In the genomic region with DNA sequence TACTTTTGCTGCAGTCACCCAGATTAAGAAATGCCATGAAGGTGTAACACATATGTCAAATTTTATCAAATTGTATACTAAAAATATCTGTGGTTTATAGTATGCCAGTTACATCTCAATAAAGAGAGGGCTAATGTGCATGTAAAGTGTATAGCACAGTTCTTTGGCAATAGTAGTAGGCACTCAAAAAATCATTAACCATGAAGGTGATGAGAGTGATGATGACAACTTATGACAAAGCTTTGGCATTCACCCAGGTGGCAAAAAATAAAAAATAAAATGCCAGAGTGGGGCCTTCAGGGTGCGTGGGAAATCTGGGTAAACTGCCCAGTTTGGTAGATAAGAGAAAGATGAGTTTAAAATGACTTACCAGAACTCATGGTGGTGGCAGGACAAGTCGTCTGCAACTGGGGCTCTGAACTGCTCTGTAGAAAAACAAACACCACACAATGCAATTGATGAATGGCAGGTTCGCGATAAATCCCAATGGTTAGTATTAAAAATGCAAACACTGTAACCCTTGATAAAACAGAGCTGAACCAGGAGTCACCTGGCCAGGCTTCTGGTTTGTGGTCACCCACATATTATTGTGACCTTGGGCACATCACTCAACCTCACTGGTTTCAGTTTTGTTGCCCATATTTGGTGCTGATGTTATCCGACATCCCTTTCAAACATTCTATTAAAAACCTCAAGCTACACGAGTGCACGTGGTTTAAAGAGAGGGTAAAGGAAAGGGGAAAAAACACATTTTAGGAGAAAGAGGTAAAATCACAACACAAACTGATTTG, we compare ENCODE assay signal across 9 cellular contexts.
DNase-seq lines count a peak whose midpoint lies in the region; ATAC-seq, FAIRE-seq and TF ChIP-seq lines count a peak whose summit lies in the region.
"Had no signal": no experiment of that assay in that cellular context is flagged by ENCODE, and none has a peak within 500 bp of the region (broad histone marks: within the 10 kb centered on the region; RNA-seq: fewer than 3 reads in every experiment).

No MANE protein-coding gene starts in this region.

- H3K79me2 ChIP-seq in astrocyte (ENCODE audit: insufficient read depth, low read length), result no peaks in the 10 kb centered on the region

- no peak overlapping the region for H3K9ac ChIP-seq in BLaER1 treated with 17β-estradiol and CSF1 and Interleukin-3, amounts not matched to agents 10 nM and 100 nM
- H3K9ac ChIP-seq in astrocyte (ENCODE audit: low read length), result no peak overlapping the region

- H3K27me3 Mint-ChIP-seq in astrocyte (ENCODE audit: low read depth, unreplicated experiment), result peaks cover 7% of the 10 kb centered on the region
- H3K27me3 Mint-ChIP-seq in chondrocyte (ENCODE audit: low read depth), result no peaks in the 10 kb centered on the region

- intact Hi-C loops in prostate gland (cut with DNase I), result no loop called here

- no peaks in the 10 kb centered on the region for H4K20me1 ChIP-seq in BLaER1 treated with 17β-estradiol and CSF1 and Interleukin-3, amounts not matched to agents 10 nM and 100 nM
- no peaks in the 10 kb centered on the region for H4K20me1 ChIP-seq in astrocyte (ENCODE audit: insufficient read depth, low read length)

- H3K4me3 Mint-ChIP-seq in astrocyte (ENCODE audit: unreplicated experiment) (no peak overlapping the region), chondrocyte (ENCODE audit: unreplicated experiment) (no peak overlapping the region)

- peak overlapping the region in 8 of 11 experiments; percentile 40 to 70 (median 59); a peak in 16 of 22 replicates for H3K4me2 ChIP-seq in BLaER1 treated with 17β-estradiol and CSF1 and Interleukin-3, amounts not matched to agents 10 nM and 100 nM
- H3K4me2 ChIP-seq in astrocyte (ENCODE audit: low read length), result no peak overlapping the region

- no peak for TF ChIP-seq CTCF in astrocyte (IDR thresholded peaks at IDR 0.05; ENCODE audit: insufficient read depth, low read depth, low read length)
- no peak for TF ChIP-seq CTCF in chondrocyte (IDR thresholded peaks at IDR 0.05)
- TF ChIP-seq CTCF in prostate gland (IDR thresholded peaks at IDR 0.05), result no peak

- peaks cover 0 to 6% (median 0%) of the 10 kb centered on the region in 11 experiments; a peak in 2 of 22 replicates for H3K9me3 ChIP-seq in BLaER1 treated with 17β-estradiol and CSF1 and Interleukin-3, amounts not matched to agents 10 nM and 100 nM (replicated peaks in 1 of 11)
- H3K9me3 ChIP-seq in astrocyte (ENCODE audit: insufficient read depth, low read depth, low read length) (no peaks in the 10 kb centered on the region), prostate gland (no peaks in the 10 kb centered on the region)

- peak; percentile 89 for ATAC-seq in GM19395 (IDR thresholded peaks at IDR 0.05; ENCODE audit: unreplicated experiment)
- ATAC-seq in HG03108 (IDR thresholded peaks at IDR 0.05; ENCODE audit: unreplicated experiment), result peak; percentile 85
- no peak for ATAC-seq in left lobe of liver

- peaks cover 0 to 71% (median 41%) of the 10 kb centered on the region in 10 experiments; a peak in 15 of 20 replicates for H3K4me1 ChIP-seq in BLaER1 treated with 17β-estradiol and CSF1 and Interleukin-3, amounts not matched to agents 10 nM and 100 nM
- peaks cover 10% of the 10 kb centered on the region for H3K4me1 ChIP-seq in astrocyte (ENCODE audit: insufficient read depth, low read length)
- no peaks in the 10 kb centered on the region for H3K4me1 ChIP-seq in prostate gland (replicated peaks)

- H3K4me1 Mint-ChIP-seq in astrocyte (ENCODE audit: low read depth, unreplicated experiment) (peaks cover 14% of the 10 kb centered on the region), chondrocyte (ENCODE audit: low read depth) (peaks cover 21% of the 10 kb centered on the region)

- H3K9me3 Mint-ChIP-seq in astrocyte (ENCODE audit: unreplicated experiment) (no peaks in the 10 kb centered on the region), chondrocyte (ENCODE audit: low read depth) (no peaks in the 10 kb centered on the region)

- FAIRE-seq in astrocyte (lab: Jason Lieb, UNC), result no peak

- H3K27ac ChIP-seq in BLaER1 treated with 17β-estradiol and CSF1 and Interleukin-3, amounts not matched to agents 10 nM and 100 nM, result no peak overlapping the region
- H3K27ac ChIP-seq in astrocyte (ENCODE audit: low read depth, low read length) (no peak overlapping the region), prostate gland (peak overlapping the region in 1 of 2 donors; percentile 76)

- no peak overlapping the region for H3K4me3 ChIP-seq in BLaER1 treated with 17β-estradiol and CSF1 and Interleukin-3, amounts not matched to agents 10 nM and 100 nM
- H3K4me3 ChIP-seq in astrocyte (ENCODE audit: insufficient read depth, low read depth, low read length) (no peak overlapping the region), prostate gland (no peak overlapping the region)

- H3K27ac Mint-ChIP-seq in astrocyte (ENCODE audit: unreplicated experiment) (no peak overlapping the region), chondrocyte (ENCODE audit: unreplicated experiment) (no peak overlapping the region)

- H3K36me3 Mint-ChIP-seq in astrocyte (ENCODE audit: low read depth, unreplicated experiment) (peaks cover 2% of the 10 kb centered on the region), chondrocyte (ENCODE audit: low read depth) (no peaks in the 10 kb centered on the region)

- 64% methylated on average over 7 of the region's 7 CpGs for WGBS in prostate gland

- peak; percentile 70 for DNase-seq in astrocyte (ENCODE audit: low read depth)
- no peak for DNase-seq in NCI-H748 (lab: John Stamatoyannopoulos, UW; ENCODE audit: unreplicated experiment)
- no peak for DNase-seq in chondrocyte (ENCODE audit: low spot score)
- no peak for DNase-seq in left lobe of liver (ENCODE audit: low spot score)
- DNase-seq in prostate gland (ENCODE audit: low spot score), result no peak
- DNase-seq: dermis blood vessel endothelial cell had no signal

- no peak for TF ChIP-seq POLR2A in prostate gland (IDR thresholded peaks at IDR 0.05)

- no peak overlapping the region for H2AFZ ChIP-seq in astrocyte (ENCODE audit: low read depth, low read length)

- H3K27me3 ChIP-seq in BLaER1 treated with 17β-estradiol and CSF1 and Interleukin-3, amounts not matched to agents 10 nM and 100 nM, result no peaks in the 10 kb centered on the region
- H3K27me3 ChIP-seq in astrocyte (ENCODE audit: insufficient read depth, low read length) (peaks cover 2% of the 10 kb centered on the region), prostate gland (replicated peaks; ENCODE audit: insufficient read depth) (no peaks in the 10 kb centered on the region)

- H3K36me3 ChIP-seq in BLaER1 treated with 17β-estradiol and CSF1 and Interleukin-3, amounts not matched to agents 10 nM and 100 nM, result no peaks in the 10 kb centered on the region
- H3K36me3 ChIP-seq in astrocyte (ENCODE audit: insufficient read depth, low read length), result no peaks in the 10 kb centered on the region
- no peaks in the 10 kb centered on the region for H3K36me3 ChIP-seq in prostate gland
